Comparison of ENCODE assay signal across 20 cellular contexts in genomic region chr10:62165803-62166202, GRCh38.
DNase-seq lines count a peak whose midpoint lies in the region; ATAC-seq, FAIRE-seq and TF ChIP-seq lines count a peak whose summit lies in the region.
"Had no signal": no experiment of that assay in that cellular context is flagged by ENCODE, and none has a peak within 500 bp of the region (broad histone marks: within the 10 kb centered on the region; RNA-seq: fewer than 3 reads in every experiment).

No MANE protein-coding gene starts in this region.

- H3K9me3 Mint-ChIP-seq in progenitor cell of endocrine pancreas (ENCODE audit: low read depth), result no peaks in the 10 kb centered on the region
- peaks cover 19% of the 10 kb centered on the region for H3K9me3 Mint-ChIP-seq in activated CD4-positive, alpha-beta T cell treated with anti-CD3 and anti-CD28 coated beads, Interleukin-2, amount 10 ng/mL, durations not matched to agents 7 days and 5 days

- H3K4me2 ChIP-seq in IMR-90 (ENCODE audit: low read depth, low read length) (no peak overlapping the region), GM12878 (ENCODE audit: control insufficient read depth, insufficient read depth) (no peak overlapping the region)
- H3K4me2 ChIP-seq: KMS-11 had no signal

- H3K4ac ChIP-seq in IMR-90 (ENCODE audit: low read depth, low read length), result no peak overlapping the region; the same call in 1 of the 2 replicates

- H3K56ac ChIP-seq in IMR-90 (ENCODE audit: extremely low read depth, insufficient read depth, low read length), result no peak overlapping the region

- H4K5ac ChIP-seq in IMR-90 (ENCODE audit: low read depth, low read length), result peak overlapping the region; percentile 40

- no peaks in the 10 kb centered on the region for H3K79me2 ChIP-seq in GM12878 (ENCODE audit: control insufficient read depth, insufficient read depth, low read length)

- no peaks in the 10 kb centered on the region for H3K79me1 ChIP-seq in IMR-90 (ENCODE audit: low read depth in 1 of 2, low read length in 2 of 2)

- no peak for TF ChIP-seq CTCF in IMR-90 (conservative IDR thresholded peaks at IDR 0.05; ENCODE audit: low read depth, low read length)
- no peak for TF ChIP-seq CTCF in GM12878 (IDR thresholded peaks at IDR 0.05 in 2 of 3, conservative IDR thresholded peaks at IDR 0.05 in 1 of 3; ENCODE audit: control insufficient read depth in 2 of 3, extremely low read depth in 1 of 3, insufficient read depth in 1 of 3, low read depth in 3 of 3, low read length in 3 of 3)
- no peak for TF ChIP-seq CTCF in progenitor cell of endocrine pancreas (IDR thresholded peaks at IDR 0.05; ENCODE audit: unreplicated experiment)
- no peak for TF ChIP-seq CTCF in testis (IDR thresholded peaks at IDR 0.05)
- no peak for TF ChIP-seq CTCF in breast epithelium (IDR thresholded peaks at IDR 0.05)

- no peak overlapping the region for H3K9ac ChIP-seq in IMR-90 (ENCODE audit: low read depth, low read length)
- no peak overlapping the region for H3K9ac ChIP-seq in GM12878 (ENCODE audit: control insufficient read depth, insufficient read depth, low read length)
- H3K9ac ChIP-seq: KMS-11 had no signal

- no peaks in the 10 kb centered on the region for H3K27me3 Mint-ChIP-seq in progenitor cell of endocrine pancreas
- H3K27me3 Mint-ChIP-seq in activated CD4-positive, alpha-beta T cell treated with anti-CD3 and anti-CD28 coated beads, Interleukin-2, amount 10 ng/mL, durations not matched to agents 7 days and 5 days, result no peaks in the 10 kb centered on the region

- peak; percentile 35 for DNase-seq in CD1c-positive myeloid dendritic cell (ENCODE audit: extremely low spot score)
- DNase-seq in IMR-90, result no peak
- no peak for DNase-seq in GM12878 (ENCODE audit: low read depth, low spot score)
- no peak for DNase-seq in progenitor cell of endocrine pancreas (ENCODE audit: low spot score, unreplicated experiment)
- no peak for DNase-seq in testis
- no peak for DNase-seq in activated CD4-positive, alpha-beta T cell treated with anti-CD3 and anti-CD28 coated beads, Interleukin-2, amount 10 ng/mL, durations not matched to agents 7 days and 5 days
- DNase-seq in breast epithelium (ENCODE audit: low spot score in 2 of 2), result no peak
- DNase-seq: ACHN; DND-41; NCI-H1417; NCI-H187; NCI-H2107; NCI-H510A; NCI-H748 treated with DMSO at 0.1 percent for 48 hours; NK-92 treated with Interleukin-12 subunit alpha and Interleukin-12 subunit beta, amount 100 ng/mL, for 24 hours; PC-3 had no signal

- H3K14ac ChIP-seq in IMR-90 (replicated peaks; ENCODE audit: low read depth, low read length), result peak overlapping the region; percentile 44; the same call in 1 of the 2 replicates

- TF ChIP-seq EP300 in GM12878 (IDR thresholded peaks at IDR 0.05; ENCODE audit: borderline replicate concordance in 1 of 2, control insufficient read depth in 1 of 2, low read depth in 2 of 2, low read length in 2 of 2), result no peak

- H4K20me1 ChIP-seq in IMR-90 (ENCODE audit: insufficient read depth, low read length), result no peaks in the 10 kb centered on the region
- no peaks in the 10 kb centered on the region for H4K20me1 ChIP-seq in GM12878 (ENCODE audit: control insufficient read depth, insufficient read depth)

- no peak overlapping the region for H2AK5ac ChIP-seq in IMR-90 (ENCODE audit: low read depth, low read length)

- H2BK20ac ChIP-seq in IMR-90 (ENCODE audit: low read depth, low read length), result 0 out of 2 replicates have a peak overlapping the region, but pooled peaks have one; percentile 33

- H2AK9ac ChIP-seq in IMR-90 (replicated peaks; ENCODE audit: low read depth, low read length, poor library complexity), result no peak overlapping the region

- FAIRE-seq in GM12878 (lab: Jason Lieb, UNC), result no peak
- FAIRE-seq: G401.6, H1 had no signal

- BruUV-seq in IMR-90 (replicated peaks; lab: Mats Ljungman, UMichigan) (no TSS peak), GM12878 (replicated peaks; lab: Mats Ljungman, UMichigan) (no TSS peak)

- H3K27ac ChIP-seq in IMR-90 (ENCODE audit: insufficient read depth, low read length) (peak overlapping the region; percentile 70; the same call in 1 of the 2 replicates), GM12878 (ENCODE audit: control insufficient read depth, insufficient read depth) (peak overlapping the region; percentile 41; the same call in 1 of the 2 replicates), testis (no peak overlapping the region), breast epithelium (no peak overlapping the region)
- H3K27ac ChIP-seq: C4-2B, KMS-11 had no signal

- H3K9me3 ChIP-seq in IMR-90 (ENCODE audit: control insufficient read depth, insufficient read depth, low read length), result no peaks in the 10 kb centered on the region
- H3K9me3 ChIP-seq in GM12878 (replicated peaks; ENCODE audit: control insufficient read depth, insufficient read depth, low read length), result no peaks in the 10 kb centered on the region; the same call in none of the 3 replicates
- no peaks in the 10 kb centered on the region for H3K9me3 ChIP-seq in testis
- H3K9me3 ChIP-seq in breast epithelium, result no peaks in the 10 kb centered on the region

- H2BK15ac ChIP-seq in IMR-90 (ENCODE audit: low read depth, low read length), result no peak overlapping the region

- intact Hi-C loops in IMR-90 (cut with micrococcal nuclease) (no loop called here), GM12878 (cut with micrococcal nuclease; ENCODE audit: unreplicated experiment) (loop anchor here (5.0 kb wide), 1 partner anchor 59 kb away; no protein-coding TSS in a partner anchor), testis (cut with DNase I; ENCODE audit: low total_unique reads) (no loop called here), breast epithelium (cut with DNase I; ENCODE audit: low total_unique reads) (no loop called here)

- H3K36me3 ChIP-seq in IMR-90 (ENCODE audit: control insufficient read depth, insufficient read depth, low read length) (no peaks in the 10 kb centered on the region), GM12878 (ENCODE audit: control insufficient read depth in 2 of 2, insufficient read depth in 2 of 2, low read length in 1 of 2) (no peaks in the 10 kb centered on the region), testis (ENCODE audit: low read depth, missing control alignments) (no peaks in the 10 kb centered on the region), breast epithelium (no peaks in the 10 kb centered on the region)

- ATAC-seq in IMR-90 (ENCODE audit: low read depth) (no peak), GM12878 (no peak)
- ATAC-seq: PC-3 had no signal

- no CpG with 5 or more reads among the region's 4 CpGs for WGBS in IMR-90 (ENCODE audit: extremely low coverage in 2 of 2, insufficient read length in 1 of 2), 2 experiments
- WGBS in GM12878 (ENCODE audit: insufficient coverage, insufficient replicate concordance, low lambda C conversion rate, missing lambda C conversion rate), result 82% methylated on average over 4 of the region's 4 CpGs
- WGBS in testis, 2 donors, result 83 to 84% methylated on average over 4 of the region's 4 CpGs

- no peak overlapping the region for H4K91ac ChIP-seq in IMR-90 (ENCODE audit: insufficient read depth, low read depth, low read length)

- dilution Hi-C loops in IMR-90 (cut with HindIII; ENCODE audit: low sequenced_read_pairs, unreplicated experiment), result no loop called here

- H3K27me3 ChIP-seq in IMR-90 (ENCODE audit: control insufficient read depth, insufficient read depth, low read length) (no peaks in the 10 kb centered on the region), GM12878 (replicated peaks in 1 of 2; ENCODE audit: control insufficient read depth in 2 of 2, insufficient read depth in 2 of 2, low read length in 1 of 2) (no peaks in the 10 kb centered on the region), testis (no peaks in the 10 kb centered on the region), breast epithelium (no peaks in the 10 kb centered on the region)

- H3K18ac ChIP-seq in IMR-90 (ENCODE audit: low read depth, low read length), result peak overlapping the region; percentile 76

- peak overlapping the region; percentile 36 for H2BK5ac ChIP-seq in IMR-90 (ENCODE audit: low read depth, low read length, poor library complexity, severe bottlenecking)

- no peaks in the 10 kb centered on the region for H3K36me3 Mint-ChIP-seq in progenitor cell of endocrine pancreas (ENCODE audit: insufficient read depth)
- peaks cover 10% of the 10 kb centered on the region for H3K36me3 Mint-ChIP-seq in activated CD4-positive, alpha-beta T cell treated with anti-CD3 and anti-CD28 coated beads, Interleukin-2, amount 10 ng/mL, durations not matched to agents 7 days and 5 days (ENCODE audit: low read depth)

- TF ChIP-seq POLR2A in IMR-90 (IDR thresholded peaks at IDR 0.05; ENCODE audit: low read depth, low read length) (no peak), GM12878 (IDR thresholded peaks at IDR 0.05; ENCODE audit: low read depth, low read length) (no peak), testis (IDR thresholded peaks at IDR 0.05) (no peak), breast epithelium (IDR thresholded peaks at IDR 0.05) (no peak)

- peaks cover 2% of the 10 kb centered on the region; the same call in 1 of the 2 replicates for H3K4me1 ChIP-seq in IMR-90 (ENCODE audit: control insufficient read depth, insufficient read depth, low read length)
- H3K4me1 ChIP-seq in GM12878 (ENCODE audit: control insufficient read depth, insufficient read depth, low read length), result peaks cover 14% of the 10 kb centered on the region; the same call in 1 of the 2 replicates
- H3K4me1 ChIP-seq in testis, result no peaks in the 10 kb centered on the region
- no peaks in the 10 kb centered on the region for H3K4me1 ChIP-seq in breast epithelium

- CTCF ChIA-PET in IMR-90 (lab: Yijun Ruan, JAX) (no interaction called here), GM12878 (lab: Yijun Ruan, JAX) (no interaction called here)
- CTCF ChIA-PET in activated CD4-positive, alpha-beta T cell treated with anti-CD3 and anti-CD28 coated beads, Interleukin-2, amount 10 ng/mL, durations not matched to agents 7 days and 5 days (lab: Charles Lee), result interaction anchor here (1.7 kb wide), 1 partner anchor 11 kb away, joined by 4 read pairs; no protein-coding TSS in a partner anchor

- H3K9me1 ChIP-seq in IMR-90 (ENCODE audit: insufficient read depth, low read length), result no peaks in the 10 kb centered on the region

- peaks cover 16% of the 10 kb centered on the region for H3K4me1 Mint-ChIP-seq in progenitor cell of endocrine pancreas (ENCODE audit: low read depth)
- H3K4me1 Mint-ChIP-seq in activated CD4-positive, alpha-beta T cell treated with anti-CD3 and anti-CD28 coated beads, Interleukin-2, amount 10 ng/mL, durations not matched to agents 7 days and 5 days, result peaks cover 8% of the 10 kb centered on the region

- H2AFZ ChIP-seq in IMR-90 (replicated peaks; ENCODE audit: low read length, poor library complexity) (no peak overlapping the region), GM12878 (ENCODE audit: control insufficient read depth, low read depth, low read length) (no peak overlapping the region)

- TF ChIP-seq RAD21 in IMR-90 (IDR thresholded peaks at IDR 0.05; ENCODE audit: low read length), result no peak
- no peak for TF ChIP-seq RAD21 in GM12878 (IDR thresholded peaks at IDR 0.05; ENCODE audit: insufficient read depth, low read depth, low read length)

- H3K4me3 ChIP-seq in IMR-90 (ENCODE audit: insufficient read depth, low read depth, low read length), result no peak overlapping the region
- H3K4me3 ChIP-seq in GM12878, result no peak overlapping the region
- no peak overlapping the region for H3K4me3 ChIP-seq in testis
- H3K4me3 ChIP-seq in breast epithelium, result no peak overlapping the region

- RAD21 ChIA-PET in GM12878 (lab: Charles Lee; ENCODE audit: unreplicated experiment), result no interaction called here

- SMC1A ChIA-PET in GM12878 (lab: Charles Lee; ENCODE audit: uncharacterized antibody, unreplicated experiment), result no interaction called here

- POLR2A ChIA-PET in IMR-90 (lab: Charles Lee; ENCODE audit: unreplicated experiment) (no interaction called here), GM12878 (lab: Charles Lee) (no interaction called here)
- POLR2A ChIA-PET in activated CD4-positive, alpha-beta T cell treated with anti-CD3 and anti-CD28 coated beads, Interleukin-2, amount 10 ng/mL, durations not matched to agents 7 days and 5 days (lab: Charles Lee), result no interaction called here

- in situ Hi-C loops in IMR-90 (cut with MboI; ENCODE audit: low sequenced_read_pairs) (no loop called here), GM12878 (cut with MboI) (no loop called here)

- H3K23ac ChIP-seq in IMR-90 (ENCODE audit: low read depth, low read length), result no peak overlapping the region

- H3K4me3 Mint-ChIP-seq in progenitor cell of endocrine pancreas (ENCODE audit: low read depth), result no peak overlapping the region
- H3K4me3 Mint-ChIP-seq in activated CD4-positive, alpha-beta T cell treated with anti-CD3 and anti-CD28 coated beads, Interleukin-2, amount 10 ng/mL, durations not matched to agents 7 days and 5 days, result no peak overlapping the region

- no peak overlapping the region; a peak in 1 of 4 replicates for H4K8ac ChIP-seq in IMR-90 (ENCODE audit: low read depth in 2 of 2, low read length in 2 of 2)

- H2BK120ac ChIP-seq in IMR-90 (ENCODE audit: low read depth, low read length), result peak overlapping the region; percentile 19; the same call in 1 of the 2 replicates

- H3K27ac Mint-ChIP-seq in progenitor cell of endocrine pancreas, result peak overlapping the region; percentile 47
- no peak overlapping the region for H3K27ac Mint-ChIP-seq in activated CD4-positive, alpha-beta T cell treated with anti-CD3 and anti-CD28 coated beads, Interleukin-2, amount 10 ng/mL, durations not matched to agents 7 days and 5 days

Comparison
In these comparisons a context has a peak if more than half of its experiments do, and no peak if none do; other contexts are left out.
1. H3K27ac ChIP-seq: peak in IMR-90 (single experiment) and GM12878 (single experiment); none in testis (0 of 2) and breast epithelium (0 of 2).